ENCODE assay signal across 1 cellular context in the genomic region with DNA sequence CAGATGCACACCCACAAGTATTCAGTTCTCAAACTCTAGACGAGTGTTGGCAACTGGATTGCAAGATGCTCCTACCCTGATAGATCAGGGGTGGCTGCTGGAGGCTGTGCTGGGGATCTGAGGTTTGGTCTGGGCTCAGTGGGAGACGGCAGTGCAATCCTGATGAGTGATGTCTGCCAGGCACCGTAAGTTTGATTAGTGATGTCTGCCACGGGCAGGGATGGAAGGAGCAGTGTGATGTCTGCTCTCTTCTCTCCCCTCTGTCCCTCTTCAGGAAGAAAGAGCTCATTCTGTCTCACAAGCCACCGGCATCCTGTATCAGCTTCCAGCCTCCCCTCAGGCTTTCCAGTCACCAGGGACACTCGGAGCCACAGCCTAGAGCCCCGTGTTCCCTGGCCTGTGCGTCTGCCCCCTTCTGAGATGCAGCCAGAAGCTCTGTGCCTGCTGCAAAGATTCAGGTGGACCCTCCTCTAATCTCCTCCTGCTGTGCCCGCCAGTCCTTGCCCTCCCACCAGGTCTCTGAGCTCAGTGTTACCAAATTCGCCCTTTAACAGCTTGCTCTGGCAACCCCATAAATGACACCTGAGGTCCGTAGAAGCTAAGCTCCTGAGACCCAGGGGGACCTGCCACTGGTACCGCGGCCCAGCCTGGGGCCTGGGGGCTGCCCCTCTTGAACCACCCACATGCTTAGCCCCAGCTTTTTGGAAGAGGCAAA.
TF ChIP-seq lines count a peak whose summit lies in the region.

No MANE protein-coding gene starts in this region.

TF ChIP-seq in K562, 482 proteins besides CTCF, POLR2A, EP300 and RAD21:
- TF ChIP-seq HDGF (IDR thresholded peaks at IDR 0.05) (no peak), ZBTB17 (CRISPR knock-in tag; IDR thresholded peaks at IDR 0.05) (peak; percentile 81), ZNF23 (CRISPR knock-in tag; IDR thresholded peaks at IDR 0.05) (peak; percentile 80)
- TF ChIP-seq, protein P1, sequence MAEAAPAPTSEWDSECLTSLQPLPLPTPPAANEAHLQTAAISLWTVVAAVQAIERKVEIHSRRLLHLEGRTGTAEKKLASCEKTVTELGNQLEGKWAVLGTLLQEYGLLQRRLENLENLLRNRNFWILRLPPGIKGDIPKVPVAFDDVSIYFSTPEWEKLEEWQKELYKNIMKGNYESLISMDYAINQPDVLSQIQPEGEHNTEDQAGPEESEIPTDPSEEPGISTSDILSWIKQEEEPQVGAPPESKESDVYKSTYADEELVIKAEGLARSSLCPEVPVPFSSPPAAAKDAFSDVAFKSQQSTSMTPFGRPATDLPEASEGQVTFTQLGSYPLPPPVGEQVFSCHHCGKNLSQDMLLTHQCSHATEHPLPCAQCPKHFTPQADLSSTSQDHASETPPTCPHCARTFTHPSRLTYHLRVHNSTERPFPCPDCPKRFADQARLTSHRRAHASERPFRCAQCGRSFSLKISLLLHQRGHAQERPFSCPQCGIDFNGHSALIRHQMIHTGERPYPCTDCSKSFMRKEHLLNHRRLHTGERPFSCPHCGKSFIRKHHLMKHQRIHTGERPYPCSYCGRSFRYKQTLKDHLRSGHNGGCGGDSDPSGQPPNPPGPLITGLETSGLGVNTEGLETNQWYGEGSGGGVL (CRISPR knock-in tag; IDR thresholded peaks at IDR 0.05) = no peak
TF ChIP-seq in K562: peak in this region for 2.
